In the genomic region with DNA sequence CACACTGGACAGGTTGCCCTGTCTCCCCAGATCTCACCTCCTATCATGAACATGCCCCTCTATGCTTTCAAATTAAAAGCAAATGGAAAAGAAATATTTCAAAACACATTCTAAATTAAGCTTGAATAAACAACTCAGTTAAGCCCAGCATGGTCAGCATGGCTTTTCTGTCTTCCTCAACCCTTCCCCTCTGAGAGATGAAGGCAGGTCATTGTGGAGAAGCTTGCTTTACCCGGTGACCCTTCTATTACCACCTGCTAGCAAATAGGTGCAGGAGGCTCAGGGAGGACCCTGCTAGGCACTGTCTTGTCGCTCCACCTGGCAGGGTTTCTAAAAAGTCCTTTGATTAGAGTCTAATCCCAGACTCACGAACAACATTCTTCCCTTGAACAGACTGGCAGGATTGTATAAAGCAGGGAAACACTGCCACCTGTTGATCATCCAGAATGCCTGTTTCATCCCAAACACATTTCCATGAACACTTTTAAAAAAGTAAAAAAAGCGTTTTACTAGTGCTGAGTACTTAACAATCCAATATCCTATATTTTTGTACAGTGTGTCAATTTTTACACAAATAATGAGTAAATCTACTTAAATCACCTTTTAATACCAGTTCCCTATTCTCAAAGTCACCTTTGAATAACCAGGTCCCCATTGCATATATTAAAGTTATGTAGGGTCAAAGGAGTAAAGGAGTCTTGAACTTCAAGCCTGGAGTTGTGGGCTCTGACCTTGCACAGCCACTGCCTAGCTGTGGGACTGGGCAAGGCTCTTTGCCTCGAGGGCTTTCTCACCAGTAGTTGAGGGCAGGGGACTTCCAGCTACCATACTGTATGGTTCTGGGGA, we compare ENCODE assay signal across 1 cellular context.
TF ChIP-seq lines count a peak whose summit lies in the region.

No MANE protein-coding gene starts in this region.

TF ChIP-seq in WTC11, 78 proteins besides CTCF, POLR2A, EP300 and RAD21 (continued from another document):
- TF ChIP-seq, protein P1, sequence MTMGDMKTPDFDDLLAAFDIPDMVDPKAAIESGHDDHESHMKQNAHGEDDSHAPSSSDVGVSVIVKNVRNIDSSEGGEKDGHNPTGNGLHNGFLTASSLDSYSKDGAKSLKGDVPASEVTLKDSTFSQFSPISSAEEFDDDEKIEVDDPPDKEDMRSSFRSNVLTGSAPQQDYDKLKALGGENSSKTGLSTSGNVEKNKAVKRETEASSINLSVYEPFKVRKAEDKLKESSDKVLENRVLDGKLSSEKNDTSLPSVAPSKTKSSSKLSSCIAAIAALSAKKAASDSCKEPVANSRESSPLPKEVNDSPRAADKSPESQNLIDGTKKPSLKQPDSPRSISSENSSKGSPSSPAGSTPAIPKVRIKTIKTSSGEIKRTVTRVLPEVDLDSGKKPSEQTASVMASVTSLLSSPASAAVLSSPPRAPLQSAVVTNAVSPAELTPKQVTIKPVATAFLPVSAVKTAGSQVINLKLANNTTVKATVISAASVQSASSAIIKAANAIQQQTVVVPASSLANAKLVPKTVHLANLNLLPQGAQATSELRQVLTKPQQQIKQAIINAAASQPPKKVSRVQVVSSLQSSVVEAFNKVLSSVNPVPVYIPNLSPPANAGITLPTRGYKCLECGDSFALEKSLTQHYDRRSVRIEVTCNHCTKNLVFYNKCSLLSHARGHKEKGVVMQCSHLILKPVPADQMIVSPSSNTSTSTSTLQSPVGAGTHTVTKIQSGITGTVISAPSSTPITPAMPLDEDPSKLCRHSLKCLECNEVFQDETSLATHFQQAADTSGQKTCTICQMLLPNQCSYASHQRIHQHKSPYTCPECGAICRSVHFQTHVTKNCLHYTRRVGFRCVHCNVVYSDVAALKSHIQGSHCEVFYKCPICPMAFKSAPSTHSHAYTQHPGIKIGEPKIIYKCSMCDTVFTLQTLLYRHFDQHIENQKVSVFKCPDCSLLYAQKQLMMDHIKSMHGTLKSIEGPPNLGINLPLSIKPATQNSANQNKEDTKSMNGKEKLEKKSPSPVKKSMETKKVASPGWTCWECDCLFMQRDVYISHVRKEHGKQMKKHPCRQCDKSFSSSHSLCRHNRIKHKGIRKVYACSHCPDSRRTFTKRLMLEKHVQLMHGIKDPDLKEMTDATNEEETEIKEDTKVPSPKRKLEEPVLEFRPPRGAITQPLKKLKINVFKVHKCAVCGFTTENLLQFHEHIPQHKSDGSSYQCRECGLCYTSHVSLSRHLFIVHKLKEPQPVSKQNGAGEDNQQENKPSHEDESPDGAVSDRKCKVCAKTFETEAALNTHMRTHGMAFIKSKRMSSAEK (CRISPR knock-in tag; IDR thresholded peaks at IDR 0.05; ENCODE audit: borderline replicate concordance), result no peak
- TF ChIP-seq ZNF416 (CRISPR knock-in tag; IDR thresholded peaks at IDR 0.05), result no peak
- no peak for TF ChIP-seq CBFB (CRISPR knock-in tag; IDR thresholded peaks at IDR 0.05; ENCODE audit: low read depth)
